Comparison of ENCODE assay signal across 1 cellular context in the genomic region with DNA sequence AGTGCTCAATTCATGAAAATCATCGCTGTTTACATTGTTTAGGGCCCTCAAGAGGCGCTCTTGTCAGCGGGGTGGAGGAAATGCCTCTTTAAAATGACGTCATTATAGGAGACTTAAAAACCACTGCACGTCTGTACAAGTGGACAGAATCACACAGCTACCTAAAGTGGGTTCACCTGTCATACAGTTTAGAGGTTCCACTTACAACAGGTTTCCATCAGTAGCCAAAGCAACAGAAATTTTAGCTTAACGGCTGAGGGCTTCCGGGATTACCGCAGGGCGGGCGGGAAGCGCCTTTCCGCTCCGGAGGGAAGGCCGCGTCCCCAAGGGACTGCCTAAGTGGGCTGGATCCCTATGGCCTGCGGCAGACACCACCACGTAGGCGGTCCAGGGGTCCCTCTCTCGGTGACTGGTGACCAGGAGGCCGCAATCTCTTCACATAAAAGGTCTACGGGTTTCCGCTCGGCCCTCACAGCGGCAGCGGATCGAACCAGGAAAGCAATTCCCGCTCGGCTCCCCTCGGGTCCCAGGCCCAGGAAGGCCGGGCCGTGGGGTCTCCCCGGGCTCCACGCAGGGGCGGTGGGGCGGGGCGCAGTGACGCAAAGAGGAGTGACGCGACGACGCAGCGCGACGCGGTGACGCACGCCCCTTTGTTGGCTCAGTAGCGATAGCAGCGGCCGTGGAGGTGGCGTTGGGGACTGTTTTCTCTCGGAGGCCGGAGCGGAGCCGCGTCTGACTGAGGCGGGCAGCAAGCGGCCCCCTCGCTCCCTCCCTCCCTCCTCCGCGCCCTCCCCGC.
A peak's percentile ranks its signal among the peaks of the same experiment; 100 is the strongest.
TF ChIP-seq lines count a peak whose summit lies in the region.

A gene with protein sequence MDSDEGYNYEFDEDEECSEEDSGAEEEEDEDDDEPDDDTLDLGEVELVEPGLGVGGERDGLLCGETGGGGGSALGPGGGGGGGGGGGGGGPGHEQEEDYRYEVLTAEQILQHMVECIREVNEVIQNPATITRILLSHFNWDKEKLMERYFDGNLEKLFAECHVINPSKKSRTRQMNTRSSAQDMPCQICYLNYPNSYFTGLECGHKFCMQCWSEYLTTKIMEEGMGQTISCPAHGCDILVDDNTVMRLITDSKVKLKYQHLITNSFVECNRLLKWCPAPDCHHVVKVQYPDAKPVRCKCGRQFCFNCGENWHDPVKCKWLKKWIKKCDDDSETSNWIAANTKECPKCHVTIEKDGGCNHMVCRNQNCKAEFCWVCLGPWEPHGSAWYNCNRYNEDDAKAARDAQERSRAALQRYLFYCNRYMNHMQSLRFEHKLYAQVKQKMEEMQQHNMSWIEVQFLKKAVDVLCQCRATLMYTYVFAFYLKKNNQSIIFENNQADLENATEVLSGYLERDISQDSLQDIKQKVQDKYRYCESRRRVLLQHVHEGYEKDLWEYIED (plus strand): TSS at position 661 of the 796 bp plus-strand sequence. CDS start 310 bp downstream, outside the sequence.

TF ChIP-seq in K562, 482 proteins besides CTCF, POLR2A, EP300 and RAD21 (continued from another document and continues in another):
- TF ChIP-seq, protein P1, sequence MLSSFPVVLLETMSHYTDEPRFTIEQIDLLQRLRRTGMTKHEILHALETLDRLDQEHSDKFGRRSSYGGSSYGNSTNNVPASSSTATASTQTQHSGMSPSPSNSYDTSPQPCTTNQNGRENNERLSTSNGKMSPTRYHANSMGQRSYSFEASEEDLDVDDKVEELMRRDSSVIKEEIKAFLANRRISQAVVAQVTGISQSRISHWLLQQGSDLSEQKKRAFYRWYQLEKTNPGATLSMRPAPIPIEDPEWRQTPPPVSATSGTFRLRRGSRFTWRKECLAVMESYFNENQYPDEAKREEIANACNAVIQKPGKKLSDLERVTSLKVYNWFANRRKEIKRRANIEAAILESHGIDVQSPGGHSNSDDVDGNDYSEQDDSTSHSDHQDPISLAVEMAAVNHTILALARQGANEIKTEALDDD (IDR thresholded peaks at IDR 0.05): no peak
- TF ChIP-seq, protein P2, sequence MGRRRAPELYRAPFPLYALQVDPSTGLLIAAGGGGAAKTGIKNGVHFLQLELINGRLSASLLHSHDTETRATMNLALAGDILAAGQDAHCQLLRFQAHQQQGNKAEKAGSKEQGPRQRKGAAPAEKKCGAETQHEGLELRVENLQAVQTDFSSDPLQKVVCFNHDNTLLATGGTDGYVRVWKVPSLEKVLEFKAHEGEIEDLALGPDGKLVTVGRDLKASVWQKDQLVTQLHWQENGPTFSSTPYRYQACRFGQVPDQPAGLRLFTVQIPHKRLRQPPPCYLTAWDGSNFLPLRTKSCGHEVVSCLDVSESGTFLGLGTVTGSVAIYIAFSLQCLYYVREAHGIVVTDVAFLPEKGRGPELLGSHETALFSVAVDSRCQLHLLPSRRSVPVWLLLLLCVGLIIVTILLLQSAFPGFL (CRISPR knock-in tag; IDR thresholded peaks at IDR 0.05): no peak
- TF ChIP-seq TRIM28 (IDR thresholded peaks at IDR 0.05): peak; percentile 35; the same call in 1 of the 2 replicates
- no peak for TF ChIP-seq ZNF431 (CRISPR knock-in tag; IDR thresholded peaks at IDR 0.05)
- TF ChIP-seq CBX2 (IDR thresholded peaks at IDR 0.05; ENCODE audit: insufficient read depth, low read length, poor library complexity, severe bottlenecking): no peak
- TF ChIP-seq CREB1 (IDR thresholded peaks at IDR 0.05): peak; percentile 97
- TF ChIP-seq CREB1 (CRISPR knock-in tag; IDR thresholded peaks at IDR 0.05): peak; percentile 96
- no peak; the same call in 1 of the 2 replicates for TF ChIP-seq FOXM1 (IDR thresholded peaks at IDR 0.05; ENCODE audit: low read depth)
- no peak; the same call in 1 of the 2 replicates for TF ChIP-seq FOXM1 (CRISPR knock-in tag; IDR thresholded peaks at IDR 0.05; ENCODE audit: low read depth)
- no peak for TF ChIP-seq ZNF3 (CRISPR knock-in tag; IDR thresholded peaks at IDR 0.05)
- TF ChIP-seq, protein P3, sequence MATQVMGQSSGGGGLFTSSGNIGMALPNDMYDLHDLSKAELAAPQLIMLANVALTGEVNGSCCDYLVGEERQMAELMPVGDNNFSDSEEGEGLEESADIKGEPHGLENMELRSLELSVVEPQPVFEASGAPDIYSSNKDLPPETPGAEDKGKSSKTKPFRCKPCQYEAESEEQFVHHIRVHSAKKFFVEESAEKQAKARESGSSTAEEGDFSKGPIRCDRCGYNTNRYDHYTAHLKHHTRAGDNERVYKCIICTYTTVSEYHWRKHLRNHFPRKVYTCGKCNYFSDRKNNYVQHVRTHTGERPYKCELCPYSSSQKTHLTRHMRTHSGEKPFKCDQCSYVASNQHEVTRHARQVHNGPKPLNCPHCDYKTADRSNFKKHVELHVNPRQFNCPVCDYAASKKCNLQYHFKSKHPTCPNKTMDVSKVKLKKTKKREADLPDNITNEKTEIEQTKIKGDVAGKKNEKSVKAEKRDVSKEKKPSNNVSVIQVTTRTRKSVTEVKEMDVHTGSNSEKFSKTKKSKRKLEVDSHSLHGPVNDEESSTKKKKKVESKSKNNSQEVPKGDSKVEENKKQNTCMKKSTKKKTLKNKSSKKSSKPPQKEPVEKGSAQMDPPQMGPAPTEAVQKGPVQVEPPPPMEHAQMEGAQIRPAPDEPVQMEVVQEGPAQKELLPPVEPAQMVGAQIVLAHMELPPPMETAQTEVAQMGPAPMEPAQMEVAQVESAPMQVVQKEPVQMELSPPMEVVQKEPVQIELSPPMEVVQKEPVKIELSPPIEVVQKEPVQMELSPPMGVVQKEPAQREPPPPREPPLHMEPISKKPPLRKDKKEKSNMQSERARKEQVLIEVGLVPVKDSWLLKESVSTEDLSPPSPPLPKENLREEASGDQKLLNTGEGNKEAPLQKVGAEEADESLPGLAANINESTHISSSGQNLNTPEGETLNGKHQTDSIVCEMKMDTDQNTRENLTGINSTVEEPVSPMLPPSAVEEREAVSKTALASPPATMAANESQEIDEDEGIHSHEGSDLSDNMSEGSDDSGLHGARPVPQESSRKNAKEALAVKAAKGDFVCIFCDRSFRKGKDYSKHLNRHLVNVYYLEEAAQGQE (CRISPR knock-in tag; IDR thresholded peaks at IDR 0.05; ENCODE audit: low read depth): peak; percentile 74; the same call in 1 of the 2 replicates
- TF ChIP-seq SMAD3 (CRISPR knock-in tag; conservative IDR thresholded peaks at IDR 0.05): 0 out of 2 replicates have a peak, but pooled peaks have one; percentile 13
- TF ChIP-seq NELFE (IDR thresholded peaks at IDR 0.05; ENCODE audit: insufficient read depth, insufficient read length): no peak
- TF ChIP-seq, protein P4, sequence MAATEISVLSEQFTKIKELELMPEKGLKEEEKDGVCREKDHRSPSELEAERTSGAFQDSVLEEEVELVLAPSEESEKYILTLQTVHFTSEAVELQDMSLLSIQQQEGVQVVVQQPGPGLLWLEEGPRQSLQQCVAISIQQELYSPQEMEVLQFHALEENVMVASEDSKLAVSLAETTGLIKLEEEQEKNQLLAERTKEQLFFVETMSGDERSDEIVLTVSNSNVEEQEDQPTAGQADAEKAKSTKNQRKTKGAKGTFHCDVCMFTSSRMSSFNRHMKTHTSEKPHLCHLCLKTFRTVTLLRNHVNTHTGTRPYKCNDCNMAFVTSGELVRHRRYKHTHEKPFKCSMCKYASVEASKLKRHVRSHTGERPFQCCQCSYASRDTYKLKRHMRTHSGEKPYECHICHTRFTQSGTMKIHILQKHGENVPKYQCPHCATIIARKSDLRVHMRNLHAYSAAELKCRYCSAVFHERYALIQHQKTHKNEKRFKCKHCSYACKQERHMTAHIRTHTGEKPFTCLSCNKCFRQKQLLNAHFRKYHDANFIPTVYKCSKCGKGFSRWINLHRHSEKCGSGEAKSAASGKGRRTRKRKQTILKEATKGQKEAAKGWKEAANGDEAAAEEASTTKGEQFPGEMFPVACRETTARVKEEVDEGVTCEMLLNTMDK (IDR thresholded peaks at IDR 0.05; ENCODE audit: borderline replicate concordance, insufficient read depth, low read depth, low read length, poor library complexity, severe bottlenecking): peak; percentile 40
- TF ChIP-seq, protein P5, sequence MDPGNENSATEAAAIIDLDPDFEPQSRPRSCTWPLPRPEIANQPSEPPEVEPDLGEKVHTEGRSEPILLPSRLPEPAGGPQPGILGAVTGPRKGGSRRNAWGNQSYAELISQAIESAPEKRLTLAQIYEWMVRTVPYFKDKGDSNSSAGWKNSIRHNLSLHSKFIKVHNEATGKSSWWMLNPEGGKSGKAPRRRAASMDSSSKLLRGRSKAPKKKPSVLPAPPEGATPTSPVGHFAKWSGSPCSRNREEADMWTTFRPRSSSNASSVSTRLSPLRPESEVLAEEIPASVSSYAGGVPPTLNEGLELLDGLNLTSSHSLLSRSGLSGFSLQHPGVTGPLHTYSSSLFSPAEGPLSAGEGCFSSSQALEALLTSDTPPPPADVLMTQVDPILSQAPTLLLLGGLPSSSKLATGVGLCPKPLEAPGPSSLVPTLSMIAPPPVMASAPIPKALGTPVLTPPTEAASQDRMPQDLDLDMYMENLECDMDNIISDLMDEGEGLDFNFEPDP (CRISPR knock-in tag; IDR thresholded peaks at IDR 0.05): peak; percentile 83
- TF ChIP-seq, protein P6, sequence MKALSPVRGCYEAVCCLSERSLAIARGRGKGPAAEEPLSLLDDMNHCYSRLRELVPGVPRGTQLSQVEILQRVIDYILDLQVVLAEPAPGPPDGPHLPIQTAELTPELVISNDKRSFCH (CRISPR knock-in tag; IDR thresholded peaks at IDR 0.05): no peak
- TF ChIP-seq, protein P6 (tag; IDR thresholded peaks at IDR 0.05): peak; percentile 81
- TF ChIP-seq ZFX (CRISPR knock-in tag; IDR thresholded peaks at IDR 0.05): peak; percentile 100
- TF ChIP-seq HDAC8 (tag; IDR thresholded peaks at IDR 0.05): no peak; the same call in 1 of the 2 replicates
- TF ChIP-seq ZBTB7A (IDR thresholded peaks at IDR 0.05; ENCODE audit: borderline replicate concordance, control insufficient read depth, low read depth, low read length): peak; percentile 88
- peak; percentile 60; the same call in 1 of the 2 replicates for TF ChIP-seq MTA3 (IDR thresholded peaks at IDR 0.05; ENCODE audit: borderline replicate concordance)
- TF ChIP-seq RBBP5 (IDR thresholded peaks at IDR 0.05; ENCODE audit: borderline replicate concordance, insufficient read depth, low read length, poor library complexity, severe bottlenecking): peak; percentile 15
- no peak for TF ChIP-seq ZNF324 (CRISPR knock-in tag; IDR thresholded peaks at IDR 0.05)
- TF ChIP-seq POLR2B (IDR thresholded peaks at IDR 0.05; ENCODE audit: low read depth, partially characterized antibody): peak; percentile 90
- no peak for TF ChIP-seq HOXB6 (CRISPR knock-in tag; IDR thresholded peaks at IDR 0.05; ENCODE audit: borderline replicate concordance)
- peak; percentile 72; the same call in 1 of the 2 replicates for TF ChIP-seq TOE1 (IDR thresholded peaks at IDR 0.05; ENCODE audit: borderline replicate concordance)
- no peak for TF ChIP-seq TOE1 (CRISPR knock-in tag; IDR thresholded peaks at IDR 0.05; ENCODE audit: borderline replicate concordance, low read depth)
- TF ChIP-seq ZNF583 (CRISPR knock-in tag; IDR thresholded peaks at IDR 0.05): peak; percentile 80; the same call in 1 of the 2 replicates
- TF ChIP-seq, protein P7, sequence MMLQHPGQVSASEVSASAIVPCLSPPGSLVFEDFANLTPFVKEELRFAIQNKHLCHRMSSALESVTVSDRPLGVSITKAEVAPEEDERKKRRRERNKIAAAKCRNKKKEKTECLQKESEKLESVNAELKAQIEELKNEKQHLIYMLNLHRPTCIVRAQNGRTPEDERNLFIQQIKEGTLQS (IDR thresholded peaks at IDR 0.05): peak; percentile 100
- TF ChIP-seq, protein P7 (CRISPR knock-in tag; conservative IDR thresholded peaks at IDR 0.05): peak; percentile 87
- TF ChIP-seq, protein P8, sequence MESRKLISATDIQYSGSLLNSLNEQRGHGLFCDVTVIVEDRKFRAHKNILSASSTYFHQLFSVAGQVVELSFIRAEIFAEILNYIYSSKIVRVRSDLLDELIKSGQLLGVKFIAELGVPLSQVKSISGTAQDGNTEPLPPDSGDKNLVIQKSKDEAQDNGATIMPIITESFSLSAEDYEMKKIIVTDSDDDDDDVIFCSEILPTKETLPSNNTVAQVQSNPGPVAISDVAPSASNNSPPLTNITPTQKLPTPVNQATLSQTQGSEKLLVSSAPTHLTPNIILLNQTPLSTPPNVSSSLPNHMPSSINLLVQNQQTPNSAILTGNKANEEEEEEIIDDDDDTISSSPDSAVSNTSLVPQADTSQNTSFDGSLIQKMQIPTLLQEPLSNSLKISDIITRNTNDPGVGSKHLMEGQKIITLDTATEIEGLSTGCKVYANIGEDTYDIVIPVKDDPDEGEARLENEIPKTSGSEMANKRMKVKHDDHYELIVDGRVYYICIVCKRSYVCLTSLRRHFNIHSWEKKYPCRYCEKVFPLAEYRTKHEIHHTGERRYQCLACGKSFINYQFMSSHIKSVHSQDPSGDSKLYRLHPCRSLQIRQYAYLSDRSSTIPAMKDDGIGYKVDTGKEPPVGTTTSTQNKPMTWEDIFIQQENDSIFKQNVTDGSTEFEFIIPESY (CRISPR knock-in tag; IDR thresholded peaks at IDR 0.05): peak; percentile 68
- no peak for TF ChIP-seq RFX5 (IDR thresholded peaks at IDR 0.05; ENCODE audit: low read depth, low read length)
- TF ChIP-seq E2F3 (CRISPR knock-in tag; IDR thresholded peaks at IDR 0.05): peak; percentile 85
- TF ChIP-seq, protein P9, sequence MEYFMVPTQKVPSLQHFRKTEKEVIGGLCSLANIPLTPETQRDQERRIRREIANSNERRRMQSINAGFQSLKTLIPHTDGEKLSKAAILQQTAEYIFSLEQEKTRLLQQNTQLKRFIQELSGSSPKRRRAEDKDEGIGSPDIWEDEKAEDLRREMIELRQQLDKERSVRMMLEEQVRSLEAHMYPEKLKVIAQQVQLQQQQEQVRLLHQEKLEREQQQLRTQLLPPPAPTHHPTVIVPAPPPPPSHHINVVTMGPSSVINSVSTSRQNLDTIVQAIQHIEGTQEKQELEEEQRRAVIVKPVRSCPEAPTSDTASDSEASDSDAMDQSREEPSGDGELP (CRISPR knock-in tag; IDR thresholded peaks at IDR 0.05; ENCODE audit: borderline replicate concordance): peak; percentile 77
- TF ChIP-seq MIER1 (IDR thresholded peaks at IDR 0.05; ENCODE audit: low read depth): no peak
- no peak for TF ChIP-seq BRF1 (IDR thresholded peaks at IDR 0.05; ENCODE audit: borderline replicate concordance, extremely low read depth, insufficient read length)
- peak; percentile 76; the same call in 1 of the 2 replicates for TF ChIP-seq CBFB (CRISPR knock-in tag; IDR thresholded peaks at IDR 0.05)
- TF ChIP-seq NFE2L1 (tag; IDR thresholded peaks at IDR 0.05; ENCODE audit: borderline replicate concordance, low read depth): no peak
- TF ChIP-seq PPARD (CRISPR knock-in tag; IDR thresholded peaks at IDR 0.05): no peak
- peak; percentile 82; the same call in 1 of the 2 replicates for TF ChIP-seq ZNF76 (CRISPR knock-in tag; IDR thresholded peaks at IDR 0.05; ENCODE audit: borderline replicate concordance)
- TF ChIP-seq ZNF316 (IDR thresholded peaks at IDR 0.05): no peak
- no peak for TF ChIP-seq RHOXF2B (CRISPR knock-in tag; conservative IDR thresholded peaks at IDR 0.05)
- TF ChIP-seq ZFPM2 (CRISPR knock-in tag; IDR thresholded peaks at IDR 0.05): no peak
